8 cellular contexts compared by ENCODE assay signal in the genomic region with DNA sequence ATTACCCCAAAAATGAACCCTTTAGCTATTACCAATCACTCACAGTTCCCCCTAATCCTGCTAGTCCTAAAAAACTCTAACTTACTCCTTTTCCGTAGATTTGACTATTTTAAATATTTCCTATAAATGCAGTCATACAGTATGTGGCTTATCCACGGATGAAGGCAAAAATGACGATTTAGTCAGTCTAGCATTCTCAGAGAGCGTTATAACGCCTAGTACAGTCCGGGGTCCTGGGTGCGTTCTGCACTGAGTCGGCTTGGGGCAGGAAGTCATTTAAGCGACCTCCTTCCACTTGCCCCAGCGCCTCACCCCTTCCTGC. TPM values are rescaled to one million over a fixed set of nuclear protein-coding genes. Genes with fewer than 3 reads are reported as not detected.
A peak's percentile ranks its signal among the peaks of the same experiment; 100 is the strongest.
DNase-seq lines count a peak whose midpoint lies in the region; ATAC-seq and TF ChIP-seq lines count a peak whose summit lies in the region.

No MANE protein-coding gene starts in this region.

- POLR2A ChIA-PET in WTC11 (lab: Charles Lee) = interaction anchor here (1.0 to 1.1 kb wide), 2 partner anchors 244 to 377 kb away, joined by 3 read pairs; a partner anchor contains a TSS

- H3K9me3 ChIP-seq in BLaER1 (peaks cover 21% of the 10 kb centered on the region; the same call in 1 of the 2 replicates), GM23248 (ENCODE audit: low read depth) (no peaks in the 10 kb centered on the region), iPS-20b (ENCODE audit: insufficient read depth, low read depth, low read length) (peaks cover 10% of the 10 kb centered on the region), thymus (ENCODE audit: control insufficient read depth) (no peaks in the 10 kb centered on the region)

- peak overlapping the region; percentile 98 for H3K4me3 Mint-ChIP-seq in WTC11

- H3K36me3 ChIP-seq in BLaER1 = peaks cover 33% of the 10 kb centered on the region
- peaks cover 11% of the 10 kb centered on the region for H3K36me3 ChIP-seq in GM23248 (ENCODE audit: low read depth)
- H3K36me3 ChIP-seq in iPS-20b (ENCODE audit: insufficient read depth, low read depth, low read length) = peaks cover 5% of the 10 kb centered on the region
- H3K36me3 ChIP-seq in thymus (ENCODE audit: control insufficient read depth, insufficient read depth) = peaks cover 5% of the 10 kb centered on the region

- H3K4me1 Mint-ChIP-seq in WTC11 = peaks cover 9% of the 10 kb centered on the region

- peak; percentile 95 for ATAC-seq in WTC11

- H3K27ac Mint-ChIP-seq in WTC11 = peak overlapping the region; percentile 99; the same call in 1 of the 2 replicates

- H2AFZ ChIP-seq in GM23248 = peak overlapping the region; percentile 89

- H3K9me3 Mint-ChIP-seq in WTC11 = peaks cover 4% of the 10 kb centered on the region; the same call in 1 of the 2 replicates

- peaks cover 22% of the 10 kb centered on the region for H3K4me1 ChIP-seq in BLaER1
- peaks cover 3% of the 10 kb centered on the region; the same call in 1 of the 2 replicates for H3K4me1 ChIP-seq in GM23248 (ENCODE audit: insufficient read depth)
- no peaks in the 10 kb centered on the region for H3K4me1 ChIP-seq in iPS-20b (ENCODE audit: insufficient read depth, low read length)
- peaks cover 5% of the 10 kb centered on the region for H3K4me1 ChIP-seq in thymus (ENCODE audit: control insufficient read depth, insufficient read depth, low read length)

- H3K4me2 ChIP-seq in BLaER1 (peak overlapping the region; percentile 53), GM23248 (ENCODE audit: unreplicated experiment) (peak overlapping the region; percentile 96)

- H4K20me1 ChIP-seq in BLaER1 = no peaks in the 10 kb centered on the region
- H4K20me1 ChIP-seq in GM23248 (ENCODE audit: insufficient read depth) = no peaks in the 10 kb centered on the region

- CTCF ChIA-PET in WTC11 (lab: Charles Lee) = interaction anchor here (1.3 kb wide), 1 partner anchor 250 kb away, joined by 6 read pairs; a partner anchor contains a TSS

- in situ Hi-C loops in GM23248 (cut with MboI) = no loop called here

- TF ChIP-seq CTCF in WTC11 (IDR thresholded peaks at IDR 0.05) = no peak

- no peak for DNase-seq in GM23248
- no peak for DNase-seq in WTC11 (ENCODE audit: low spot score)
- DNase-seq in NCI-H1417 (lab: John Stamatoyannopoulos, UW) = no peak
- no peak for DNase-seq in C1 segment of cervical spinal cord (lab: John Stamatoyannopoulos, UW)
- no peak for DNase-seq in T-helper 9 cell

- H3K9me2 ChIP-seq in GM23248 (ENCODE audit: insufficient read depth) = no peaks in the 10 kb centered on the region

- H3K27me3 ChIP-seq in BLaER1 (no peaks in the 10 kb centered on the region), GM23248 (replicated peaks; ENCODE audit: insufficient read depth) (no peaks in the 10 kb centered on the region), iPS-20b (ENCODE audit: insufficient read depth, low read length) (no peaks in the 10 kb centered on the region), thymus (ENCODE audit: control insufficient read depth, insufficient read depth) (no peaks in the 10 kb centered on the region)

- H3K4me3 ChIP-seq in BLaER1 = peak overlapping the region; percentile 83
- peak overlapping the region; percentile 98 for H3K4me3 ChIP-seq in GM23248
- H3K4me3 ChIP-seq in iPS-20b (ENCODE audit: low read length) = peak overlapping the region; percentile 99
- H3K4me3 ChIP-seq in thymus (ENCODE audit: low read length) = peak overlapping the region; percentile 68

- H3K79me2 ChIP-seq in GM23248 (ENCODE audit: insufficient read depth) = peaks cover 44% of the 10 kb centered on the region

- 0 out of 2 replicates have a peak, but pooled peaks cover 4% of the 10 kb centered on the region for H3K27me3 Mint-ChIP-seq in WTC11 (ENCODE audit: low read depth)

- H3K9ac ChIP-seq in BLaER1 (peak overlapping the region; percentile 89), GM23248 (peak overlapping the region; percentile 95), iPS-20b (ENCODE audit: low read depth, low read length) (peak overlapping the region; percentile 90; the same call in 1 of the 2 replicates)

- no peaks in the 10 kb centered on the region for H3F3A ChIP-seq in GM23248 (ENCODE audit: insufficient read depth)

- WGBS in GM23248 (ENCODE audit: low coverage in 1 of 2, low lambda C conversion rate in 2 of 2, missing lambda C conversion rate in 2 of 2), 2 experiments = 1 to 2% methylated on average over 9 to 10 of the region's 10 CpGs
- under 1% methylated on average over 10 of the region's 10 CpGs for WGBS in thymus

- peaks cover 4% of the 10 kb centered on the region for H3K36me3 Mint-ChIP-seq in WTC11

- H3K27ac ChIP-seq in BLaER1 = peak overlapping the region; percentile 94
- peak overlapping the region; percentile 89 for H3K27ac ChIP-seq in GM23248
- H3K27ac ChIP-seq in iPS-20b (ENCODE audit: low read length) = peak overlapping the region; percentile 99
- H3K27ac ChIP-seq in thymus (ENCODE audit: low read depth) = peak overlapping the region; percentile 81

TF ChIP-seq in WTC11, 78 proteins besides CTCF, POLR2A, EP300 and RAD21:
- TF ChIP-seq NFE2L1 (CRISPR knock-in tag; IDR thresholded peaks at IDR 0.05) (0 out of 2 replicates have a peak, but pooled peaks have one; percentile 31), CREB1 (CRISPR knock-in tag; IDR thresholded peaks at IDR 0.05) (no peak)

RNA-seq across cellular contexts. Expression of a gene that starts 0.5 kb away (rescaled TPM):
- 3.4 and 5.5 TPM in 2 replicates for total RNA-seq in GM23248 (2014; rRNA removed; shearing (Covaris generic))
- 3.3 and 4.1 TPM in 2 replicates for polyA plus RNA-seq in GM23248 (2016; fragmentation: Nextera tagmentation; extraction: Ambion mirVana)
- 5.4 to 6.7 TPM (median 5.8 TPM) in 3 replicates for total RNA-seq in WTC11 (2021)
- polyA plus RNA-seq in thymus = 11.7 TPM

RNA-seq across cellular contexts. Expression of a gene that starts 7.2 kb away (rescaled TPM):
- total RNA-seq in GM23248 (2014; rRNA removed; shearing (Covaris generic)) = 10.6 and 21.3 TPM in 2 replicates
- 6.1 and 8.4 TPM in 2 replicates for polyA plus RNA-seq in GM23248 (2016; fragmentation: Nextera tagmentation; extraction: Ambion mirVana)
- total RNA-seq in WTC11 (2021) = 11.2 to 14.6 TPM (median 13.4 TPM) in 3 replicates
- polyA plus RNA-seq in thymus = 11.3 TPM

RNA-seq across cellular contexts. Expression of a gene that starts 45.0 kb away (rescaled TPM):
- 3.6 and 25.7 TPM in 2 replicates for total RNA-seq in GM23248 (2014; rRNA removed; shearing (Covaris generic))
- polyA plus RNA-seq in GM23248 (2016; fragmentation: Nextera tagmentation; extraction: Ambion mirVana) = 14.3 and 16.9 TPM in 2 replicates
- total RNA-seq in WTC11 (2021) = 18.2 to 21.3 TPM (median 18.5 TPM) in 3 replicates
- 30.7 TPM for polyA plus RNA-seq in thymus
